Comparison of ENCODE assay signal across 8 cellular contexts in genomic region chr22:21468194-21469096, GRCh38. TPM values are rescaled to one million over a fixed set of nuclear protein-coding genes. Genes with fewer than 3 reads are reported as not detected.
A peak's percentile ranks its signal among the peaks of the same experiment; 100 is the strongest.
DNase-seq lines count a peak whose midpoint lies in the region; ATAC-seq and TF ChIP-seq lines count a peak whose summit lies in the region.
"Not testable (repeated sequence)": the region's sequence is repeated elsewhere in the genome, so short reads cannot be mapped to it uniquely, and the experiment has no call there.

No MANE protein-coding gene starts in this region.

- POLR2A ChIA-PET in Caco-2 (lab: Charles Lee) = not testable (repeated sequence)

- H3K4me2 ChIP-seq in neural cell (ENCODE audit: low read length) = not testable (repeated sequence)

- not testable (repeated sequence) for H3K9me3 ChIP-seq in Caco-2; neural cell (ENCODE audit: low read length)

- not testable (repeated sequence) for BruUV-seq in Caco-2 (replicated peaks; lab: Mats Ljungman, UMichigan)

- H3K27me3 ChIP-seq in Caco-2 (replicated peaks; ENCODE audit: control insufficient read depth, insufficient read depth, low read length); neural cell (ENCODE audit: insufficient read depth, low read depth, low read length): not testable (repeated sequence)

- H2AFZ ChIP-seq in neural cell (ENCODE audit: low read depth, low read length) = not testable (repeated sequence)

- H3K4me3 Mint-ChIP-seq in Caco-2 (ENCODE audit: unreplicated experiment) = peak overlapping the region; percentile 75
- H3K4me3 Mint-ChIP-seq in activated naive CD8-positive, alpha-beta T cell treated with anti-CD3 and anti-CD28 coated beads, Interleukin-2, amount 50 U/mL, for 24 hours = peak overlapping the region; percentile 78

- not testable (repeated sequence) for H3K9me2 ChIP-seq in neural cell (ENCODE audit: insufficient read depth, low read length)

- H3K4me3 ChIP-seq in Caco-2 (ENCODE audit: low read depth, low read length) (peak overlapping the region; percentile 10), neural cell (ENCODE audit: low read length) (peak overlapping the region; percentile 41)

- H4K20me1 ChIP-seq in neural cell (ENCODE audit: insufficient read depth) = not testable (repeated sequence)

- DNase-seq in Caco-2 (peak; percentile 92 to 98), T-helper 9 cell (peak; percentile 87), globus pallidus (ENCODE audit: low spot score) (peak; percentile 69)
- peak; percentile 89 for DNase-seq in activated naive CD8-positive, alpha-beta T cell treated with anti-CD3 and anti-CD28 coated beads, Interleukin-2, amount 50 U/mL, for 24 hours
- DNase-seq in stimulated activated CD8-positive, alpha-beta memory T cell treated with anti-CD3 and anti-CD28 coated beads, Interleukin-15, amount 100 ng/mL, for 48 hours (ENCODE audit: low read depth in 2 of 2) = peak; percentile 67 to 90

- not testable (repeated sequence) for H3K79me2 ChIP-seq in neural cell (replicated peaks; ENCODE audit: insufficient read depth, low read length)

- H3K4me1 ChIP-seq in Caco-2 = not testable (repeated sequence)

- not testable (repeated sequence) for H3F3A ChIP-seq in neural cell (ENCODE audit: insufficient read depth, low read length, poor library complexity, severe bottlenecking)

- not testable (repeated sequence) for H3K27me3 Mint-ChIP-seq in Caco-2 (ENCODE audit: insufficient read depth, unreplicated experiment); activated naive CD8-positive, alpha-beta T cell treated with anti-CD3 and anti-CD28 coated beads, Interleukin-2, amount 50 U/mL, for 24 hours

- TF ChIP-seq EP300 in neural cell (conservative IDR thresholded peaks at IDR 0.05; ENCODE audit: poor library complexity, severe bottlenecking) = not testable (repeated sequence)

- peak overlapping the region; percentile 79 for H3K27ac Mint-ChIP-seq in Caco-2 (ENCODE audit: unreplicated experiment)
- H3K27ac Mint-ChIP-seq in activated naive CD8-positive, alpha-beta T cell treated with anti-CD3 and anti-CD28 coated beads, Interleukin-2, amount 50 U/mL, for 24 hours = not testable (repeated sequence)

- peak; percentile 88 for ATAC-seq in GM21528 (IDR thresholded peaks at IDR 0.05; ENCODE audit: low FRiP score, unreplicated experiment)
- peak; percentile 77 for ATAC-seq in HG03460 (IDR thresholded peaks at IDR 0.05; ENCODE audit: unreplicated experiment)
- peak; percentile 93 for ATAC-seq in activated naive CD8-positive, alpha-beta T cell treated with anti-CD3 and anti-CD28 coated beads, Interleukin-2, amount 50 U/mL, for 24 hours

- TF ChIP-seq RAD21 in neural cell (conservative IDR thresholded peaks at IDR 0.05) = not testable (repeated sequence)

- H3K36me3 ChIP-seq in Caco-2 (ENCODE audit: control insufficient read depth, insufficient read depth, low read length); neural cell (ENCODE audit: insufficient read depth, low read length): not testable (repeated sequence)

- H3K27ac ChIP-seq in neural cell (ENCODE audit: low read length) = not testable (repeated sequence)

- H3K4me1 Mint-ChIP-seq in Caco-2 (ENCODE audit: low read depth, unreplicated experiment); activated naive CD8-positive, alpha-beta T cell treated with anti-CD3 and anti-CD28 coated beads, Interleukin-2, amount 50 U/mL, for 24 hours: not testable (repeated sequence)

- H3K9me3 Mint-ChIP-seq in Caco-2 (ENCODE audit: unreplicated experiment); activated naive CD8-positive, alpha-beta T cell treated with anti-CD3 and anti-CD28 coated beads, Interleukin-2, amount 50 U/mL, for 24 hours: not testable (repeated sequence)

- not testable (repeated sequence) for H3K9ac ChIP-seq in neural cell (ENCODE audit: low read length)

- H3K36me3 Mint-ChIP-seq in Caco-2 (ENCODE audit: insufficient read depth, unreplicated experiment); activated naive CD8-positive, alpha-beta T cell treated with anti-CD3 and anti-CD28 coated beads, Interleukin-2, amount 50 U/mL, for 24 hours (ENCODE audit: low read depth): not testable (repeated sequence)

- intact Hi-C loops in Caco-2 (cut with micrococcal nuclease; ENCODE audit: unreplicated experiment) = not testable (repeated sequence)

- CTCF ChIA-PET in Caco-2 (lab: Charles Lee) = not testable (repeated sequence)

- TF ChIP-seq CTCF in Caco-2 (IDR thresholded peaks at IDR 0.05; ENCODE audit: insufficient read depth in 1 of 2, low read depth in 1 of 2, low read length in 1 of 2, severe bottlenecking in 1 of 2, unreplicated experiment in 1 of 2); neural cell (IDR thresholded peaks at IDR 0.05; ENCODE audit: poor library complexity, severe bottlenecking): not testable (repeated sequence)

RNA-seq across cellular contexts. Expression of gene TMEM191C, which starts 1.3 kb away (rescaled TPM):
- total RNA-seq in Caco-2 (2022) = 7.5 and 8.5 TPM in 2 replicates
- 68.3 and 81.8 TPM in 2 replicates for polyA plus RNA-seq in neural cell
- polyA minus RNA-seq in neural cell = 7.3 and 9.5 TPM in 2 replicates

RNA-seq across cellular contexts. Expression of gene HIC2, which starts 51.3 kb away (rescaled TPM):
- total RNA-seq in Caco-2 (2022) = 45.8 and 48.4 TPM in 2 replicates
- 19.0 and 25.6 TPM in 2 replicates for polyA plus RNA-seq in neural cell
- 50.0 and 50.6 TPM in 2 replicates for polyA minus RNA-seq in neural cell
